2 cellular contexts compared by ENCODE assay signal in genomic region chr13:84609716-84610115, GRCh38.
TF ChIP-seq lines count a peak whose summit lies in the region.

No MANE protein-coding gene starts in this region.

TF ChIP-seq in IMR-90, 13 proteins besides CTCF, POLR2A, EP300 and RAD21 (continued from another document):
- no peak for TF ChIP-seq CHD1 (IDR thresholded peaks at IDR 0.05; ENCODE audit: low read depth, low read length)
- no peak for TF ChIP-seq MAZ (IDR thresholded peaks at IDR 0.05; ENCODE audit: borderline replicate concordance, low read depth, low read length)
- TF ChIP-seq USF2 (IDR thresholded peaks at IDR 0.05; ENCODE audit: low read depth, low read length): no peak

TF ChIP-seq in K562, 482 proteins besides CTCF, POLR2A, EP300 and RAD21 (continued from another document):
- TF ChIP-seq MAFG (tag; conservative IDR thresholded peaks at IDR 0.05) (0 out of 2 replicates have a peak, but pooled peaks have one; percentile 23), MAFK (IDR thresholded peaks at IDR 0.05; ENCODE audit: low read length) (0 out of 2 replicates have a peak, but pooled peaks have one; percentile 11)
